Comparison of ENCODE assay signal across 20 cellular contexts in genomic region chr4:126548890-126549289, GRCh38.
"Had no signal": no experiment of that assay in that cellular context is flagged by ENCODE, and none has a peak within 500 bp of the region (broad histone marks: within the 10 kb centered on the region; RNA-seq: fewer than 3 reads in every experiment).

No MANE protein-coding gene starts in this region.

- DNase-seq: KBM-7, NCI-H1092, NCI-H1436, NCI-H187, NCI-H2029, NCI-H2081 treated with DMSO at 0.1 percent for 48 hours, NCI-H2171, NCI-H226, NCI-H446, NCI-H510A, NCI-H524 treated with DMSO at 0.1 percent for 48 hours, NCI-H69, NCI-H774, Right ventricle myocardium superior, RPMI8226, SIG-M5 had no signal

- H3K36me3 ChIP-seq: SJSA1 had no signal

- FAIRE-seq: RCC 7860 had no signal

- H3K4me1 Mint-ChIP-seq: IgD-negative memory B cell had no signal

- H3K27ac ChIP-seq: SJSA1, SK-N-MC had no signal

- H3K27ac Mint-ChIP-seq: IgD-negative memory B cell had no signal

- H3K4me3 Mint-ChIP-seq: IgD-negative memory B cell had no signal

- H3K9me3 ChIP-seq: SJSA1 had no signal

- H3K27me3 Mint-ChIP-seq: IgD-negative memory B cell had no signal

- H3K36me3 Mint-ChIP-seq: IgD-negative memory B cell had no signal

- H3K4me1 ChIP-seq: SJSA1 had no signal

- H3K4me3 ChIP-seq: SJSA1, SK-N-MC had no signal

- H3K27me3 ChIP-seq: SJSA1 had no signal
